9 cellular contexts compared by ENCODE assay signal in the genomic region with DNA sequence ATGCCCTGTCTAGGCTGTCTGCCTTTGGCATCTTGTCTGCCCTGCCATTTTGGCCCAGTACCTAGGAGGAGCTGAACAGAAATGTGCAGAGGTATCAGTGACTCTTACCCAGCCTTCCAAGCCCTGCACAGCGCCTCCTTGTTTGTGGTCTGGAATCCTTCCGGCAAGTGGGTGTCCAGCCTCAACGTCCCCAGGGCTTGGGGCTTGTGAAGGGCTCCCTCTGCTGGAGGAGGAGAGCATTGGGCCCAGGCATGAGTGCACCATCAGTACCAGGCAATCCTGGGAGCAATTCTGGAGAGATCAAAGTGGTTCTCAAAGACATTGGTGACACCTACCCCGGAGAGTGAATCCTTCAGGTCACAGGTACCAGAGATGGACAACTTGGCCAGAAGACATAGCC. TPM values are rescaled to one million over a fixed set of nuclear protein-coding genes. Genes with fewer than 3 reads are reported as not detected.
DNase-seq lines count a peak whose midpoint lies in the region; ATAC-seq and TF ChIP-seq lines count a peak whose summit lies in the region.
"Had no signal": no experiment of that assay in that cellular context is flagged by ENCODE, and none has a peak within 500 bp of the region (broad histone marks: within the 10 kb centered on the region; RNA-seq: fewer than 3 reads in every experiment).

No MANE protein-coding gene starts in this region.

- H3K4me2 ChIP-seq in OCI-LY3 (ENCODE audit: low read length): peak overlapping the region; percentile 53

- no peak overlapping the region for H3K4me3 Mint-ChIP-seq in activated CD8-positive, alpha-beta T cell treated with anti-CD3 and anti-CD28 coated beads for 36 hours
- H3K4me3 Mint-ChIP-seq in activated CD8-positive, alpha-beta T cell treated with anti-CD3 and anti-CD28 coated beads, Interleukin-2, amount 10 ng/mL, durations not matched to agents 7 days and 5 days: no peak overlapping the region
- H3K4me3 Mint-ChIP-seq: activated T-cell treated with anti-CD3 and anti-CD28 coated beads, Interleukin-2, amount 50 U/mL, for 4 hours had no signal

- peak; percentile 16 for DNase-seq in activated CD8-positive, alpha-beta T cell treated with anti-CD3 and anti-CD28 coated beads for 36 hours
- no peak for DNase-seq in activated CD8-positive, alpha-beta T cell treated with anti-CD3 and anti-CD28 coated beads, Interleukin-2, amount 10 ng/mL, durations not matched to agents 7 days and 5 days
- peak; percentile 5 for DNase-seq in effector CD8-positive, alpha-beta T cell (lab: John Stamatoyannopoulos, UW)
- peak; percentile 46 for DNase-seq in stimulated activated CD4-positive, alpha-beta T cell treated with anti-CD3 and anti-CD28 coated beads, Interleukin-15, amount 100 ng/mL, for 24 hours
- DNase-seq in pons (ENCODE audit: low spot score): no peak
- DNase-seq: activated T-cell treated with anti-CD3 and anti-CD28 coated beads, Interleukin-2, amount 50 U/mL, for 4 hours had no signal

- H3K9me3 ChIP-seq in OCI-LY3 (ENCODE audit: insufficient read depth, low read length): no peaks in the 10 kb centered on the region

- H3K27ac Mint-ChIP-seq in activated CD8-positive, alpha-beta T cell treated with anti-CD3 and anti-CD28 coated beads for 36 hours: no peak overlapping the region
- H3K27ac Mint-ChIP-seq in activated CD8-positive, alpha-beta T cell treated with anti-CD3 and anti-CD28 coated beads, Interleukin-2, amount 10 ng/mL, durations not matched to agents 7 days and 5 days: no peak overlapping the region

- H3K9ac ChIP-seq in OCI-LY3 (ENCODE audit: low read length): no peak overlapping the region

- H3K27me3 ChIP-seq in OCI-LY3 (ENCODE audit: low read depth, low read length): peaks cover 8% of the 10 kb centered on the region

- intact Hi-C loops in activated CD8-positive, alpha-beta T cell treated with anti-CD3 and anti-CD28 coated beads for 36 hours (cut with micrococcal nuclease): no loop called here

- POLR2A ChIA-PET in activated CD8-positive, alpha-beta T cell treated with anti-CD3 and anti-CD28 coated beads for 36 hours (lab: Charles Lee): no interaction called here
- POLR2A ChIA-PET in activated CD8-positive, alpha-beta T cell treated with anti-CD3 and anti-CD28 coated beads, Interleukin-2, amount 10 ng/mL, durations not matched to agents 7 days and 5 days (lab: Charles Lee): no interaction called here

- peak; percentile 35 for TF ChIP-seq CTCF in activated CD8-positive, alpha-beta T cell treated with anti-CD3 and anti-CD28 coated beads for 36 hours (IDR thresholded peaks at IDR 0.05)
- peak; percentile 87 for TF ChIP-seq CTCF in OCI-LY3 (IDR thresholded peaks at IDR 0.05; ENCODE audit: low read depth, low read length)

- ATAC-seq in activated CD8-positive, alpha-beta T cell treated with anti-CD3 and anti-CD28 coated beads for 36 hours: no peak
- no peak for ATAC-seq in activated CD8-positive, alpha-beta T cell treated with anti-CD3 and anti-CD28 coated beads, Interleukin-2, amount 10 ng/mL, durations not matched to agents 7 days and 5 days
- no peak for ATAC-seq in GM21381 (IDR thresholded peaks at IDR 0.05; ENCODE audit: unreplicated experiment)
- no peak for ATAC-seq in GM18511 (IDR thresholded peaks at IDR 0.05; ENCODE audit: unreplicated experiment)

- no peaks in the 10 kb centered on the region for H3K4me1 Mint-ChIP-seq in activated CD8-positive, alpha-beta T cell treated with anti-CD3 and anti-CD28 coated beads for 36 hours (ENCODE audit: low read depth)
- no peaks in the 10 kb centered on the region for H3K4me1 Mint-ChIP-seq in activated CD8-positive, alpha-beta T cell treated with anti-CD3 and anti-CD28 coated beads, Interleukin-2, amount 10 ng/mL, durations not matched to agents 7 days and 5 days (ENCODE audit: low read depth)

- peak overlapping the region; percentile 21; the same call in 1 of the 2 replicates for H3K4me3 ChIP-seq in OCI-LY3 (ENCODE audit: low read length)

- H3K79me2 ChIP-seq in OCI-LY3 (ENCODE audit: low read length): no peaks in the 10 kb centered on the region

- H3K4me1 ChIP-seq in OCI-LY3 (ENCODE audit: low read length): peaks cover 15% of the 10 kb centered on the region

- H2AFZ ChIP-seq in OCI-LY3 (ENCODE audit: low read depth, low read length): peak overlapping the region; percentile 34; the same call in 1 of the 2 replicates

- no peaks in the 10 kb centered on the region for H3K36me3 Mint-ChIP-seq in activated CD8-positive, alpha-beta T cell treated with anti-CD3 and anti-CD28 coated beads for 36 hours (ENCODE audit: low read depth)
- H3K36me3 Mint-ChIP-seq in activated CD8-positive, alpha-beta T cell treated with anti-CD3 and anti-CD28 coated beads, Interleukin-2, amount 10 ng/mL, durations not matched to agents 7 days and 5 days (ENCODE audit: low read depth): no peaks in the 10 kb centered on the region

- no peaks in the 10 kb centered on the region for H3K9me3 Mint-ChIP-seq in activated CD8-positive, alpha-beta T cell treated with anti-CD3 and anti-CD28 coated beads for 36 hours
- H3K9me3 Mint-ChIP-seq in activated CD8-positive, alpha-beta T cell treated with anti-CD3 and anti-CD28 coated beads, Interleukin-2, amount 10 ng/mL, durations not matched to agents 7 days and 5 days (ENCODE audit: insufficient read depth): no peaks in the 10 kb centered on the region
- H3K9me3 Mint-ChIP-seq: activated T-cell treated with anti-CD3 and anti-CD28 coated beads, Interleukin-2, amount 50 U/mL, for 4 hours had no signal

- H4K20me1 ChIP-seq in OCI-LY3 (ENCODE audit: insufficient read depth, low read length): no peaks in the 10 kb centered on the region

- CTCF ChIA-PET in activated CD8-positive, alpha-beta T cell treated with anti-CD3 and anti-CD28 coated beads for 36 hours (lab: Charles Lee): interaction anchor here (0.6 to 1.4 kb wide), 7 partner anchors 10 to 126 kb away, joined by 3 to 4 read pairs (median 3); no protein-coding TSS in a partner anchor
- CTCF ChIA-PET in activated CD8-positive, alpha-beta T cell treated with anti-CD3 and anti-CD28 coated beads, Interleukin-2, amount 10 ng/mL, durations not matched to agents 7 days and 5 days (lab: Charles Lee): no interaction called here

- no peak overlapping the region for H3K27ac ChIP-seq in OCI-LY3 (ENCODE audit: low read length)

- no peaks in the 10 kb centered on the region for H3K36me3 ChIP-seq in OCI-LY3 (replicated peaks; ENCODE audit: low read depth, low read length)

- peaks cover 8% of the 10 kb centered on the region for H3K27me3 Mint-ChIP-seq in activated CD8-positive, alpha-beta T cell treated with anti-CD3 and anti-CD28 coated beads for 36 hours
- H3K27me3 Mint-ChIP-seq in activated CD8-positive, alpha-beta T cell treated with anti-CD3 and anti-CD28 coated beads, Interleukin-2, amount 10 ng/mL, durations not matched to agents 7 days and 5 days (ENCODE audit: low read depth): peaks cover 2% of the 10 kb centered on the region

RNA-seq across cellular contexts. Expression of a gene that starts 2.4 kb away (rescaled TPM):
- not detected for total RNA-seq in activated CD8-positive, alpha-beta T cell treated with anti-CD3 and anti-CD28 coated beads for 36 hours
- not detected for total RNA-seq in activated CD8-positive, alpha-beta T cell treated with anti-CD3 and anti-CD28 coated beads, Interleukin-2, amount 10 ng/mL, durations not matched to agents 7 days and 5 days
- total RNA-seq: activated T-cell treated with anti-CD3 and anti-CD28 coated beads, Interleukin-2, amount 50 U/mL, for 4 hours had no signal

RNA-seq across cellular contexts. Expression of a gene that starts 30.1 kb away (rescaled TPM):
- 1 to 10 TPM in 1 of 2 experiments, under 1 TPM in 1; 0.65 to 1.1 TPM for total RNA-seq in activated CD8-positive, alpha-beta T cell treated with anti-CD3 and anti-CD28 coated beads for 36 hours
- not detected for total RNA-seq in activated CD8-positive, alpha-beta T cell treated with anti-CD3 and anti-CD28 coated beads, Interleukin-2, amount 10 ng/mL, durations not matched to agents 7 days and 5 days

Comparison
In these comparisons a context has a peak if more than half of its experiments do, and no peak if none do; other contexts are left out.
1. DNase-seq: peak in activated CD8-positive, alpha-beta T cell treated with anti-CD3 and anti-CD28 coated beads for 36 hours (single experiment), effector CD8-positive, alpha-beta T cell (single experiment) and stimulated activated CD4-positive, alpha-beta T cell treated with anti-CD3 and anti-CD28 coated beads, Interleukin-15, amount 100 ng/mL, for 24 hours (single experiment); none in activated CD8-positive, alpha-beta T cell treated with anti-CD3 and anti-CD28 coated beads, Interleukin-2, amount 10 ng/mL, durations not matched to agents 7 days and 5 days (single experiment) and pons (single experiment).